Comparison of ENCODE assay signal across 10 cellular contexts in the genomic region with DNA sequence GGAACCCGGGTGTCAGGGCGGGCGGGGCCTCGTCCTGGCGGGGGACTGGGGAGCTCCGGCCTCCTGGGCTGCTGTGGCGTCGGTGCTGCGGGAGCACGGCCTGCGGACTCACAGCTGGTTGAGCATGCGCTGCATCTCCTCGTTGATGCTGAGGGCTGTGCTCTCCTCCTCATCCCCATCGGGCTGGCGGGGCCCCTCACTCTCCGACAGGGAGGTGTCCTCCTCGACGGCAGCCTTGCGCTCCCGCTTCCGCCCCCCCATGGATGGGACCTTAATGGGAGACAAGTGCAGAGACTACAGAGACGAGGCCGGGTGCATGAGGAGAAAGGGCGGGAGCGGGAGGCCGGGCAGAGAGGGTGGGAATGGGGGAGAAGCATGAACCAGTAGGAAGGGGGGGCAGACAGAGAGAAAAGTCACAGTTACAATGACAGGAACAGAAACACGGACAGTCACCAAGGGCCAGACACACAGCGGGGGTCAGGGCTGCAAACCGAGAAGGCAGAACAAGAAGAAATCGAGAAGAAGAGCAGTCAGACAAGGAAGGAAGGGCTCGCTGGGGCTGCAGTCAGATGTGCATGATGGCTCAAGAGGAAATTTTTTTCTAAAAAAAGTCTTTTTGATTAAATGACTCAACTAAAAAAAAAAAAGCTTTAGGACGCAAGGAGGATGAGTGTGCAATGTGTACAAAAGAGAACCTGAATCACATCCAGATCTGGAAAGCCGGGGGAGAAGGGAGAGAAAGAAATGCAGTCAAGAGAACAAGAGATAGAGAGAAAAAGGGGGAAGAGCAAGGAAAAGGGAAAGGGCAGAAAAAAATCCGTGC. TPM values are rescaled to one million over a fixed set of nuclear protein-coding genes. Genes with fewer than 3 reads are reported as not detected.
DNase-seq lines count a peak whose midpoint lies in the region; ATAC-seq and TF ChIP-seq lines count a peak whose summit lies in the region.
"Had no signal": no experiment of that assay in that cellular context is flagged by ENCODE, and none has a peak within 500 bp of the region (broad histone marks: within the 10 kb centered on the region; RNA-seq: fewer than 3 reads in every experiment).

No MANE protein-coding gene starts in this region.

- peaks cover 18% of the 10 kb centered on the region; the same call in 1 of the 2 replicates for H4K20me1 ChIP-seq in GM23338 (replicated peaks; ENCODE audit: insufficient read depth)

- H3K4me2 ChIP-seq in GM23338, result no peak overlapping the region

- intact Hi-C loops in spleen (cut with DNase I; ENCODE audit: low total_unique reads), result loop anchor here (10.0 kb wide), 1 partner anchor 214 kb away; no protein-coding TSS in a partner anchor

- no peak for TF ChIP-seq POLR2A in spleen (IDR thresholded peaks at IDR 0.05)

- H3K4me3 Mint-ChIP-seq in GM23338, result peak overlapping the region; percentile 3; the same call in 1 of the 3 replicates
- H3K4me3 Mint-ChIP-seq in activated T-helper 17 cell treated with anti-CD3 and anti-CD28 coated beads, Interleukin-2, amount 50 U/mL, for 72 hours, result no peak overlapping the region
- H3K4me3 Mint-ChIP-seq: activated naive CD8-positive, alpha-beta T cell had no signal

- 72 to 82% (median 73%) methylated on average over 30 to 34 of the region's 34 CpGs for WGBS in spleen, 5 donors

- no peaks in the 10 kb centered on the region for H3K9me2 ChIP-seq in GM23338 (ENCODE audit: insufficient read depth)

- H3K4me1 ChIP-seq in GM23338 (ENCODE audit: insufficient read depth), result peaks cover 2% of the 10 kb centered on the region; the same call in 1 of the 2 replicates
- peaks cover 39% of the 10 kb centered on the region for H3K4me1 ChIP-seq in foreskin keratinocyte
- peaks cover 42 to 71% (median 64%) of the 10 kb centered on the region in 6 donors for H3K4me1 ChIP-seq in spleen

- H3K27me3 Mint-ChIP-seq in GM23338 (ENCODE audit: insufficient read depth, low read depth, poor library complexity), result peaks cover 8% of the 10 kb centered on the region
- no peaks in the 10 kb centered on the region for H3K27me3 Mint-ChIP-seq in activated T-helper 17 cell treated with anti-CD3 and anti-CD28 coated beads, Interleukin-2, amount 50 U/mL, for 72 hours
- H3K27me3 Mint-ChIP-seq: activated naive CD8-positive, alpha-beta T cell had no signal

- H3K36me3 ChIP-seq in GM23338 (ENCODE audit: insufficient read depth) (peaks cover 10% of the 10 kb centered on the region), spleen (peaks cover 0 to 96% (median 54%) of the 10 kb centered on the region in 6 donors)

- peaks cover 50% of the 10 kb centered on the region for H3K36me3 Mint-ChIP-seq in GM23338 (ENCODE audit: low read depth)
- peaks cover 63% of the 10 kb centered on the region for H3K36me3 Mint-ChIP-seq in activated T-helper 17 cell treated with anti-CD3 and anti-CD28 coated beads, Interleukin-2, amount 50 U/mL, for 72 hours (ENCODE audit: low read depth)

- H3K27ac ChIP-seq in GM23338 (ENCODE audit: low read depth), result no peak overlapping the region
- H3K27ac ChIP-seq in foreskin keratinocyte, result no peak overlapping the region
- H3K27ac ChIP-seq in spleen, result peak overlapping the region in 7 of 8 donors; percentile 63 to 92 (median 82)

- H3K9me3 ChIP-seq in spleen, result no peaks in the 10 kb centered on the region

- H3K4me3 ChIP-seq in GM23338 (no peak overlapping the region), spleen (peak overlapping the region in 1 of 8 donors; percentile 5)

- 0 out of 2 replicates have a peak, but pooled peaks cover 3% of the 10 kb centered on the region for H3F3A ChIP-seq in GM23338 (replicated peaks; ENCODE audit: low read depth)

- H2AFZ ChIP-seq in GM23338, result no peak overlapping the region

- DNase-seq in GM23338 (ENCODE audit: low spot score) (no peak), foreskin keratinocyte (peak in 1 of 2 donors; percentile 56), spleen (no peak), NCI-H82 treated with DMSO at 0.1 percent for 48 hours (lab: John Stamatoyannopoulos, UW; ENCODE audit: unreplicated experiment) (no peak)
- DNase-seq in effector CD4-positive, alpha-beta T cell, result no peak
- DNase-seq: stimulated activated CD4-positive, alpha-beta T cell treated with anti-CD3 and anti-CD28 coated beads, Interleukin-1b, Interleukin-23, amount 100 ng/mL, for 48 hours had no signal

- peaks cover 25% of the 10 kb centered on the region for H3K4me1 Mint-ChIP-seq in GM23338
- peaks cover 11% of the 10 kb centered on the region for H3K4me1 Mint-ChIP-seq in activated T-helper 17 cell treated with anti-CD3 and anti-CD28 coated beads, Interleukin-2, amount 50 U/mL, for 72 hours

- H3K9me3 Mint-ChIP-seq in GM23338, result no peaks in the 10 kb centered on the region
- no peaks in the 10 kb centered on the region for H3K9me3 Mint-ChIP-seq in activated T-helper 17 cell treated with anti-CD3 and anti-CD28 coated beads, Interleukin-2, amount 50 U/mL, for 72 hours

- H3K27me3 ChIP-seq in GM23338 (ENCODE audit: insufficient read depth) (no peaks in the 10 kb centered on the region), foreskin keratinocyte (no peaks in the 10 kb centered on the region), spleen (replicated peaks in 1 of 7) (no peaks in the 10 kb centered on the region)

- peaks cover 23% of the 10 kb centered on the region for H3K79me2 ChIP-seq in GM23338 (replicated peaks; ENCODE audit: insufficient read depth)

- TF ChIP-seq CTCF in GM23338 (conservative IDR thresholded peaks at IDR 0.05; ENCODE audit: low read depth in 2 of 2) (no peak), foreskin keratinocyte (conservative IDR thresholded peaks at IDR 0.05) (no peak), spleen (IDR thresholded peaks at IDR 0.05 in 8 of 11, conservative IDR thresholded peaks at IDR 0.05 in 3 of 11) (no peak)

- peak overlapping the region; percentile 1; the same call in 1 of the 2 replicates for H3K27ac Mint-ChIP-seq in GM23338
- peak overlapping the region; percentile 28 for H3K27ac Mint-ChIP-seq in activated T-helper 17 cell treated with anti-CD3 and anti-CD28 coated beads, Interleukin-2, amount 50 U/mL, for 72 hours
- H3K27ac Mint-ChIP-seq: activated naive CD8-positive, alpha-beta T cell had no signal

- no peak for ATAC-seq in GM23338
- no peak for ATAC-seq in activated T-helper 17 cell treated with anti-CD3 and anti-CD28 coated beads, Interleukin-2, amount 50 U/mL, for 72 hours (replicated peaks)
- peak; percentile 16 for ATAC-seq in foreskin keratinocyte
- no peak for ATAC-seq in GM21515 (IDR thresholded peaks at IDR 0.05; ENCODE audit: unreplicated experiment)
- no peak for ATAC-seq in GM21576 (IDR thresholded peaks at IDR 0.05; ENCODE audit: unreplicated experiment)

TF ChIP-seq in GM23338, 12 proteins besides CTCF, POLR2A, EP300 and RAD21 (continues in another document):
- no peak for TF ChIP-seq STAT1 (IDR thresholded peaks at IDR 0.05; ENCODE audit: unreplicated experiment)
- no peak for TF ChIP-seq ZNF114 (CRISPR knock-in tag; IDR thresholded peaks at IDR 0.05)
- no peak for TF ChIP-seq EZH2 (IDR thresholded peaks at IDR 0.05; ENCODE audit: low read depth, unreplicated experiment)
- TF ChIP-seq NANOG (IDR thresholded peaks at IDR 0.05; ENCODE audit: borderline replicate concordance), result no peak
- TF ChIP-seq JUNB (IDR thresholded peaks at IDR 0.05; ENCODE audit: unreplicated experiment), result no peak

RNA-seq across cellular contexts. Expression of gene IFFO1, which starts 7.1 kb away (rescaled TPM):
- 8.8 and 12.9 TPM in 2 replicates for total RNA-seq in GM23338 (2014; rRNA removed; shearing (Covaris generic))
- polyA plus RNA-seq in GM23338 (2016; fragmentation: Nextera tagmentation; extraction: Ambion mirVana) (8.9 and 11.2 TPM in 2 replicates), foreskin keratinocyte (2.7 and 5.0 TPM in 2 replicates), spleen (10 to 100 TPM; 27.8 to 78.3 (median 63.2) TPM)
- 10 to 100 TPM in 1 of 2 donors, 1 to 10 TPM in 1; 8.0 to 13.0 TPM for total RNA-seq in activated T-helper 17 cell treated with anti-CD3 and anti-CD28 coated beads, Interleukin-2, amount 50 U/mL, for 72 hours
- total RNA-seq in foreskin keratinocyte (1.7 and 2.7 TPM in 2 replicates), spleen (10 to 100 TPM; 32.2 to 51.2 (median 39.7) TPM)

RNA-seq across cellular contexts. Expression of gene GAPDH, which starts 14.4 kb away (rescaled TPM):
- 5,269 and 5,853 TPM in 2 replicates for total RNA-seq in GM23338 (2014; rRNA removed; shearing (Covaris generic))
- polyA plus RNA-seq in GM23338 (2016; fragmentation: Nextera tagmentation; extraction: Ambion mirVana), result 6,140 and 6,219 TPM in 2 replicates
- total RNA-seq in activated T-helper 17 cell treated with anti-CD3 and anti-CD28 coated beads, Interleukin-2, amount 50 U/mL, for 72 hours, result 1,000 to 10,000 TPM; 7,000 to 9,788 TPM
- 6,442 and 6,736 TPM in 2 replicates for total RNA-seq in foreskin keratinocyte
- 7,678 and 8,217 TPM in 2 replicates for polyA plus RNA-seq in foreskin keratinocyte
- 1,000 to 10,000 TPM in 5 of 7 donors, 100 to 1,000 TPM in 2; 998 to 1,580 (median 1,404) TPM for total RNA-seq in spleen
- polyA plus RNA-seq in spleen, result 1,000 to 10,000 TPM; 1,133 to 1,680 (median 1,180) TPM

RNA-seq across cellular contexts. Expression of gene NOP2, which starts 19.3 kb away (rescaled TPM):
- total RNA-seq in GM23338 (2014; rRNA removed; shearing (Covaris generic)), result 67.2 and 67.9 TPM in 2 replicates
- 63.3 and 63.4 TPM in 2 replicates for polyA plus RNA-seq in GM23338 (2016; fragmentation: Nextera tagmentation; extraction: Ambion mirVana)
- 100 to 1,000 TPM in 1 of 2 donors, 10 to 100 TPM in 1; 61.6 to 133 TPM for total RNA-seq in activated T-helper 17 cell treated with anti-CD3 and anti-CD28 coated beads, Interleukin-2, amount 50 U/mL, for 72 hours
- 64.2 and 65.6 TPM in 2 replicates for total RNA-seq in foreskin keratinocyte
- 46.8 and 61.1 TPM in 2 replicates for polyA plus RNA-seq in foreskin keratinocyte
- total RNA-seq in spleen, result 10 to 100 TPM; 37.0 to 58.7 (median 47.5) TPM
- 10 to 100 TPM; 25.8 to 40.7 (median 37.6) TPM for polyA plus RNA-seq in spleen

RNA-seq across cellular contexts. Expression of gene NCAPD2, which starts 54.9 kb away (rescaled TPM):
- 217 and 389 TPM in 2 replicates for total RNA-seq in GM23338 (2014; rRNA removed; shearing (Covaris generic))
- polyA plus RNA-seq in GM23338 (2016; fragmentation: Nextera tagmentation; extraction: Ambion mirVana), result 32.7 and 34.2 TPM in 2 replicates
- total RNA-seq in activated T-helper 17 cell treated with anti-CD3 and anti-CD28 coated beads, Interleukin-2, amount 50 U/mL, for 72 hours, result 100 to 1,000 TPM; 167 to 176 TPM
- 64.5 and 86.2 TPM in 2 replicates for total RNA-seq in foreskin keratinocyte
- 26.1 and 35.7 TPM in 2 replicates for polyA plus RNA-seq in foreskin keratinocyte
- total RNA-seq in spleen, result 10 to 100 TPM; 29.9 to 49.2 (median 39.6) TPM
- 10 to 100 TPM; 12.0 to 14.1 (median 14.0) TPM for polyA plus RNA-seq in spleen

RNA-seq across cellular contexts. Expression of gene MRPL51, which starts 55.7 kb away (rescaled TPM):
- total RNA-seq in GM23338 (2014; rRNA removed; shearing (Covaris generic)), result 75.1 and 93.9 TPM in 2 replicates
- polyA plus RNA-seq in GM23338 (2016; fragmentation: Nextera tagmentation; extraction: Ambion mirVana) (432 and 463 TPM in 2 replicates), foreskin keratinocyte (303 and 321 TPM in 2 replicates), spleen (100 to 1,000 TPM in 2 of 3 donors, 10 to 100 TPM in 1; 73.4 to 137 (median 109) TPM)
- total RNA-seq in activated T-helper 17 cell treated with anti-CD3 and anti-CD28 coated beads, Interleukin-2, amount 50 U/mL, for 72 hours, result 100 to 1,000 TPM; 262 to 317 TPM
- total RNA-seq in foreskin keratinocyte (193 and 210 TPM in 2 replicates), spleen (10 to 100 TPM; 34.0 to 94.0 (median 89.3) TPM)

Comparison
In these comparisons a context has a peak if more than half of its experiments do, and no peak if none do; other contexts are left out.
1. H3K27ac ChIP-seq: peak in spleen (7 of 8); none in GM23338 (single experiment) and foreskin keratinocyte (single experiment).